ENCODE assay signal across 19 cellular contexts in the genomic region with DNA sequence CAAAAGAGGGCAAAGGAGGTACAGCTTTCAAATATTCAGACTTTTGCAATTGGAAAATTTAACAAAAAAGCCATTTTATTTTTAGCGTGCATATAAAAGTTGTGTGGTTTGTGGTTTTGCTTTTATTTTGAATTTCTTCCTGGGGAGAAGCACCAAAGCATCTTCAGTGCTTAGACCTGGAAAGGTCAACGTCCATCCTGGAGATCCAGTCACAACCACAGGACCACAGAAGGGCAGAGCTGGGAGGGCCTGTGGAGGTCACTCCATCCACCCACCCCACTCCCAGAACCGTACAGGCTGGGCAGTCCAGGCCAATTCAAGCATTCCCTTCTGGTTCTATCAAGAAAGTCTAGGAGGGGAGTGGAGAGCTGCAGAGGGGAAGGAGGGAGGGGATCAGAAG.
"Had no signal": no experiment of that assay in that cellular context is flagged by ENCODE, and none has a peak within 500 bp of the region (broad histone marks: within the 10 kb centered on the region; RNA-seq: fewer than 3 reads in every experiment).

No MANE protein-coding gene starts in this region.

- H3K4me3 Mint-ChIP-seq: naive thymus-derived CD8-positive, alpha-beta T cell had no signal

- DNase-seq: cortex of kidney; dorsolateral prefrontal cortex; effector CD8-positive, alpha-beta T cell; heart right ventricle; hypothalamus; mammary epithelial cell; mucosa of descending colon; naive thymus-derived CD8-positive, alpha-beta T cell; sigmoid colon; stimulated activated CD4-positive, alpha-beta T cell treated with anti-CD3 and anti-CD28 coated beads, Interleukin-12 subunit alpha, Interleukin-12 subunit beta, amount 100 ng/mL, for 4 hours; stimulated activated naive CD4-positive, alpha-beta T cell; stomach; substantia nigra; transverse colon had no signal

- H3K9me3 Mint-ChIP-seq: naive thymus-derived CD8-positive, alpha-beta T cell had no signal

- H3K4me1 ChIP-seq: right atrium auricular region, sigmoid colon, stomach, transverse colon had no signal

- H3K27me3 ChIP-seq: dorsolateral prefrontal cortex, neutrophil, right atrium auricular region, sigmoid colon, stomach, transverse colon had no signal

- H3K9me3 ChIP-seq: heart right ventricle, mucosa of descending colon, neutrophil, right atrium auricular region, sigmoid colon, stomach, thoracic aorta, transverse colon had no signal

- ATAC-seq: heart right ventricle; left lobe of liver; mucosa of descending colon; naive thymus-derived CD8-positive, alpha-beta T cell had no signal

- H3K36me3 ChIP-seq: heart right ventricle, neutrophil, right atrium auricular region, sigmoid colon, stomach, thoracic aorta, transverse colon had no signal

- H3K27ac ChIP-seq: dorsolateral prefrontal cortex, heart right ventricle, neutrophil, right atrium auricular region, sigmoid colon, skin epidermis, stomach, thoracic aorta, transverse colon had no signal

- H3K4me3 ChIP-seq: dorsolateral prefrontal cortex, heart right ventricle, mucosa of descending colon, right atrium auricular region, sigmoid colon, skin epidermis, stomach, thoracic aorta, transverse colon had no signal

- H3K36me3 Mint-ChIP-seq: naive thymus-derived CD8-positive, alpha-beta T cell had no signal
